16 cellular contexts compared by ENCODE assay signal in genomic region chr3:134362221-134362620, GRCh38. TPM values are rescaled to one million over a fixed set of nuclear protein-coding genes. Genes with fewer than 3 reads are reported as not detected.
DNase-seq lines count a peak whose midpoint lies in the region; ATAC-seq, FAIRE-seq and TF ChIP-seq lines count a peak whose summit lies in the region.
"Had no signal": no experiment of that assay in that cellular context is flagged by ENCODE, and none has a peak within 500 bp of the region (broad histone marks: within the 10 kb centered on the region; RNA-seq: fewer than 3 reads in every experiment).

No MANE protein-coding gene starts in this region.

- WGBS in mesodermal cell (ENCODE audit: insufficient coverage in 2 of 2), 2 experiments = 95 to 98% methylated on average over 3 to 4 of the region's 6 CpGs
- 93 to 94% methylated on average over 6 of the region's 6 CpGs for WGBS in thyroid gland, 2 donors

- H3K36me3 ChIP-seq in HUES6 (ENCODE audit: control insufficient read depth, insufficient read depth, low read length) (peaks cover 95% of the 10 kb centered on the region), mesodermal cell (ENCODE audit: control insufficient read depth, insufficient read depth, low read length) (peaks cover 94% of the 10 kb centered on the region), thyroid gland (peaks cover 85 to 86% of the 10 kb centered on the region in 2 donors)

- H3K9me3 ChIP-seq in HUES6 (ENCODE audit: control insufficient read depth, insufficient read depth, low read depth, low read length) (no peaks in the 10 kb centered on the region), mesodermal cell (ENCODE audit: control insufficient read depth, low read length) (no peaks in the 10 kb centered on the region), thyroid gland (no peaks in the 10 kb centered on the region)
- H3K9me3 ChIP-seq: pancreas, SJCRH30 had no signal

- TF ChIP-seq POLR2A in thyroid gland (IDR thresholded peaks at IDR 0.05) = no peak

- H3K4me3 ChIP-seq in HUES6 (ENCODE audit: low read depth, low read length) (no peak overlapping the region), mesodermal cell (ENCODE audit: extremely low read depth, insufficient read depth, low read length, poor library complexity, severe bottlenecking) (no peak overlapping the region), thyroid gland (replicated peaks in 1 of 3) (no peak overlapping the region)
- H3K4me3 ChIP-seq: GM23338, pancreas, SJCRH30 had no signal

- DNase-seq in thyroid gland = no peak
- DNase-seq in urothelium cell line (ENCODE audit: low spot score) = no peak
- no peak for DNase-seq in activated naive CD4-positive, alpha-beta T cell treated with anti-CD3 and anti-CD28 coated beads, Interleukin-2, amount 50 U/mL, for 16 hours
- DNase-seq: activated CD4-positive, alpha-beta memory T cell treated with anti-CD3 and anti-CD28 coated beads for 36 hours; activated gamma-delta T cell treated with Interleukin-2 at 50 U/mL for 16 hours; CD4-positive, alpha-beta memory T cell; erythroblast; NCI-H2107; NCI-H82; pancreas; SJCRH30 had no signal

- H3K9ac ChIP-seq in HUES6 (ENCODE audit: low read length) = no peak overlapping the region

- intact Hi-C loops in thyroid gland (cut with DNase I) = no loop called here

- H3K27me3 ChIP-seq in HUES6 (ENCODE audit: control insufficient read depth, insufficient read depth, low read length) (no peaks in the 10 kb centered on the region), thyroid gland (no peaks in the 10 kb centered on the region)
- H3K27me3 ChIP-seq: pancreas, SJCRH30 had no signal

- no peak for FAIRE-seq in urothelium cell line (lab: Jason Lieb, UNC)
- FAIRE-seq: pancreas had no signal

- H3K27ac ChIP-seq in HUES6 (ENCODE audit: low read depth, low read length) (0 out of 2 replicates have a peak overlapping the region, but pooled peaks have one; percentile 27), cingulate gyrus (ENCODE audit: low read depth, low read length) (peak overlapping the region; percentile 42), mesodermal cell (ENCODE audit: low read depth, low read length, severe bottlenecking) (peak overlapping the region; percentile 98), thyroid gland (peak overlapping the region; percentile 73 to 100 (median 100))

- ATAC-seq in HG02973 (IDR thresholded peaks at IDR 0.05; ENCODE audit: unreplicated experiment) = no peak
- ATAC-seq: GM23338, pancreas had no signal

- peaks cover 70% of the 10 kb centered on the region for H3K4me1 ChIP-seq in HUES6 (ENCODE audit: control insufficient read depth, insufficient read depth, low read length)
- H3K4me1 ChIP-seq in mesodermal cell (ENCODE audit: control insufficient read depth, insufficient read depth, low read length, poor library complexity, severe bottlenecking) = peaks cover 93% of the 10 kb centered on the region
- peaks cover 42 to 97% of the 10 kb centered on the region in 2 donors for H3K4me1 ChIP-seq in thyroid gland

- no peak for TF ChIP-seq CTCF in thyroid gland (IDR thresholded peaks at IDR 0.05)

RNA-seq across cellular contexts. Expression of gene AMOTL2, which starts 12.0 kb away (rescaled TPM):
- 59.7 TPM for polyA plus RNA-seq in mesodermal cell (2013, experiment 1 of 2)
- polyA plus RNA-seq in mesodermal cell (2013, experiment 2 of 2) = 50.8 TPM
- 100 to 1,000 TPM in 3 of 4 donors, 10 to 100 TPM in 1; 76.0 to 149 (median 117) TPM for total RNA-seq in thyroid gland

Comparison
In these comparisons a context has a peak if more than half of its experiments do, and no peak if none do; other contexts are left out.
1. H3K27ac ChIP-seq: peak in every context shown above with its lines; median percentile 100 in thyroid gland; 98 in mesodermal cell; 42 in cingulate gyrus; 27 in HUES6.